In the genomic region with DNA sequence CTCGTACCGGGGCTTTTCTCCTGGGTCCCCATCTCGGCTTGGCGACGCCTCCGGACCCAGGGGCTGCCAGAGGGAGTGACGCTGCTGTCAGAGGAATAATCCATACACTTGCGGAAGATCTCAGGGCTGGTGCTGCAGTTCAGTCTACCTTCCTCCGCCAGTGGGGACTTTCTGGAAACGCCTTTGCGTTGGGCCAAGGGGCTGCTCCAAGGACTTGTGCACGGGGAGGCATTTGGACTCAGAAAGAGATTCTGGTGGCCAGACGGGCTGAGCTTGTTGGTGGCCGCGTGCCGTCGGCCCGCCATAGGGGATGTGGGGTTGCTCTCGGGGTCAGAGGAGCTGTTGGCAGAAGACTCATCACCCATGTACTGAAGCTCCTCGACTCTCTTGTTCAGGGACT, we compare ENCODE assay signal across 1 cellular context.
TF ChIP-seq lines count a peak whose summit lies in the region.

No MANE protein-coding gene starts in this region.

TF ChIP-seq in HepG2, 621 proteins besides CTCF, POLR2A, EP300 and RAD21:
- TF ChIP-seq, protein P1, sequence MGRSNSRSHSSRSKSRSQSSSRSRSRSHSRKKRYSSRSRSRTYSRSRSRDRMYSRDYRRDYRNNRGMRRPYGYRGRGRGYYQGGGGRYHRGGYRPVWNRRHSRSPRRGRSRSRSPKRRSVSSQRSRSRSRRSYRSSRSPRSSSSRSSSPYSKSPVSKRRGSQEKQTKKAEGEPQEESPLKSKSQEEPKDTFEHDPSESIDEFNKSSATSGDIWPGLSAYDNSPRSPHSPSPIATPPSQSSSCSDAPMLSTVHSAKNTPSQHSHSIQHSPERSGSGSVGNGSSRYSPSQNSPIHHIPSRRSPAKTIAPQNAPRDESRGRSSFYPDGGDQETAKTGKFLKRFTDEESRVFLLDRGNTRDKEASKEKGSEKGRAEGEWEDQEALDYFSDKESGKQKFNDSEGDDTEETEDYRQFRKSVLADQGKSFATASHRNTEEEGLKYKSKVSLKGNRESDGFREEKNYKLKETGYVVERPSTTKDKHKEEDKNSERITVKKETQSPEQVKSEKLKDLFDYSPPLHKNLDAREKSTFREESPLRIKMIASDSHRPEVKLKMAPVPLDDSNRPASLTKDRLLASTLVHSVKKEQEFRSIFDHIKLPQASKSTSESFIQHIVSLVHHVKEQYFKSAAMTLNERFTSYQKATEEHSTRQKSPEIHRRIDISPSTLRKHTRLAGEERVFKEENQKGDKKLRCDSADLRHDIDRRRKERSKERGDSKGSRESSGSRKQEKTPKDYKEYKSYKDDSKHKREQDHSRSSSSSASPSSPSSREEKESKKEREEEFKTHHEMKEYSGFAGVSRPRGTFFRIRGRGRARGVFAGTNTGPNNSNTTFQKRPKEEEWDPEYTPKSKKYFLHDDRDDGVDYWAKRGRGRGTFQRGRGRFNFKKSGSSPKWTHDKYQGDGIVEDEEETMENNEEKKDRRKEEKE (IDR thresholded peaks at IDR 0.05) = no peak
- TF ChIP-seq TBL1XR1 (IDR thresholded peaks at IDR 0.05; ENCODE audit: borderline replicate concordance, low read length, partially characterized antibody) (no peak), ZFY (CRISPR knock-in tag; IDR thresholded peaks at IDR 0.05) (no peak), ZNF839 (CRISPR knock-in tag; IDR thresholded peaks at IDR 0.05; ENCODE audit: borderline replicate concordance) (no peak), ZNF724P (CRISPR knock-in tag; IDR thresholded peaks at IDR 0.05; ENCODE audit: borderline replicate concordance) (no peak), KMT2A (CRISPR knock-in tag; IDR thresholded peaks at IDR 0.05) (no peak), ZNF878 (CRISPR knock-in tag; IDR thresholded peaks at IDR 0.05) (no peak)
- TF ChIP-seq, protein P2, sequence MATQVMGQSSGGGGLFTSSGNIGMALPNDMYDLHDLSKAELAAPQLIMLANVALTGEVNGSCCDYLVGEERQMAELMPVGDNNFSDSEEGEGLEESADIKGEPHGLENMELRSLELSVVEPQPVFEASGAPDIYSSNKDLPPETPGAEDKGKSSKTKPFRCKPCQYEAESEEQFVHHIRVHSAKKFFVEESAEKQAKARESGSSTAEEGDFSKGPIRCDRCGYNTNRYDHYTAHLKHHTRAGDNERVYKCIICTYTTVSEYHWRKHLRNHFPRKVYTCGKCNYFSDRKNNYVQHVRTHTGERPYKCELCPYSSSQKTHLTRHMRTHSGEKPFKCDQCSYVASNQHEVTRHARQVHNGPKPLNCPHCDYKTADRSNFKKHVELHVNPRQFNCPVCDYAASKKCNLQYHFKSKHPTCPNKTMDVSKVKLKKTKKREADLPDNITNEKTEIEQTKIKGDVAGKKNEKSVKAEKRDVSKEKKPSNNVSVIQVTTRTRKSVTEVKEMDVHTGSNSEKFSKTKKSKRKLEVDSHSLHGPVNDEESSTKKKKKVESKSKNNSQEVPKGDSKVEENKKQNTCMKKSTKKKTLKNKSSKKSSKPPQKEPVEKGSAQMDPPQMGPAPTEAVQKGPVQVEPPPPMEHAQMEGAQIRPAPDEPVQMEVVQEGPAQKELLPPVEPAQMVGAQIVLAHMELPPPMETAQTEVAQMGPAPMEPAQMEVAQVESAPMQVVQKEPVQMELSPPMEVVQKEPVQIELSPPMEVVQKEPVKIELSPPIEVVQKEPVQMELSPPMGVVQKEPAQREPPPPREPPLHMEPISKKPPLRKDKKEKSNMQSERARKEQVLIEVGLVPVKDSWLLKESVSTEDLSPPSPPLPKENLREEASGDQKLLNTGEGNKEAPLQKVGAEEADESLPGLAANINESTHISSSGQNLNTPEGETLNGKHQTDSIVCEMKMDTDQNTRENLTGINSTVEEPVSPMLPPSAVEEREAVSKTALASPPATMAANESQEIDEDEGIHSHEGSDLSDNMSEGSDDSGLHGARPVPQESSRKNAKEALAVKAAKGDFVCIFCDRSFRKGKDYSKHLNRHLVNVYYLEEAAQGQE (IDR thresholded peaks at IDR 0.05; ENCODE audit: borderline replicate concordance in 1 of 2, low read depth in 1 of 2, low read length in 2 of 2) = no peak
- TF ChIP-seq, protein P3, sequence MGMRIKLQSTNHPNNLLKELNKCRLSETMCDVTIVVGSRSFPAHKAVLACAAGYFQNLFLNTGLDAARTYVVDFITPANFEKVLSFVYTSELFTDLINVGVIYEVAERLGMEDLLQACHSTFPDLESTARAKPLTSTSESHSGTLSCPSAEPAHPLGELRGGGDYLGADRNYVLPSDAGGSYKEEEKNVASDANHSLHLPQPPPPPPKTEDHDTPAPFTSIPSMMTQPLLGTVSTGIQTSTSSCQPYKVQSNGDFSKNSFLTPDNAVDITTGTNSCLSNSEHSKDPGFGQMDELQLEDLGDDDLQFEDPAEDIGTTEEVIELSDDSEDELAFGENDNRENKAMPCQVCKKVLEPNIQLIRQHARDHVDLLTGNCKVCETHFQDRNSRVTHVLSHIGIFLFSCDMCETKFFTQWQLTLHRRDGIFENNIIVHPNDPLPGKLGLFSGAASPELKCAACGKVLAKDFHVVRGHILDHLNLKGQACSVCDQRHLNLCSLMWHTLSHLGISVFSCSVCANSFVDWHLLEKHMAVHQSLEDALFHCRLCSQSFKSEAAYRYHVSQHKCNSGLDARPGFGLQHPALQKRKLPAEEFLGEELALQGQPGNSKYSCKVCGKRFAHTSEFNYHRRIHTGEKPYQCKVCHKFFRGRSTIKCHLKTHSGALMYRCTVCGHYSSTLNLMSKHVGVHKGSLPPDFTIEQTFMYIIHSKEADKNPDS (CRISPR knock-in tag; IDR thresholded peaks at IDR 0.05) = no peak
- TF ChIP-seq, protein P4, sequence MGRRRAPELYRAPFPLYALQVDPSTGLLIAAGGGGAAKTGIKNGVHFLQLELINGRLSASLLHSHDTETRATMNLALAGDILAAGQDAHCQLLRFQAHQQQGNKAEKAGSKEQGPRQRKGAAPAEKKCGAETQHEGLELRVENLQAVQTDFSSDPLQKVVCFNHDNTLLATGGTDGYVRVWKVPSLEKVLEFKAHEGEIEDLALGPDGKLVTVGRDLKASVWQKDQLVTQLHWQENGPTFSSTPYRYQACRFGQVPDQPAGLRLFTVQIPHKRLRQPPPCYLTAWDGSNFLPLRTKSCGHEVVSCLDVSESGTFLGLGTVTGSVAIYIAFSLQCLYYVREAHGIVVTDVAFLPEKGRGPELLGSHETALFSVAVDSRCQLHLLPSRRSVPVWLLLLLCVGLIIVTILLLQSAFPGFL (CRISPR knock-in tag; IDR thresholded peaks at IDR 0.05) = no peak
